ENCODE assay signal across 14 cellular contexts in genomic region chr1:36555041-36555440, GRCh38.
DNase-seq lines count a peak whose midpoint lies in the region; ATAC-seq and TF ChIP-seq lines count a peak whose summit lies in the region.
"Had no signal": no experiment of that assay in that cellular context is flagged by ENCODE, and none has a peak within 500 bp of the region (broad histone marks: within the 10 kb centered on the region; RNA-seq: fewer than 3 reads in every experiment).

No MANE protein-coding gene starts in this region.

- no peaks in the 10 kb centered on the region; the same call in 1 of the 2 replicates for H3K79me2 ChIP-seq in H9 (ENCODE audit: insufficient read depth, low read length)

- H3K4me2 ChIP-seq in H9 (ENCODE audit: insufficient read depth, insufficient read length, low read length), result no peak overlapping the region

- no peak overlapping the region for H3K4me3 ChIP-seq in lower lobe of right lung
- H3K4me3 ChIP-seq in suprapubic skin, result no peak overlapping the region
- no peak overlapping the region for H3K4me3 ChIP-seq in testis

- H3K18ac ChIP-seq in H9 (ENCODE audit: insufficient read length, low read depth, low read length), result no peak overlapping the region

- no peak overlapping the region for H3K23ac ChIP-seq in H9 (ENCODE audit: insufficient read length, low read depth, low read length)

- no peak for ATAC-seq in lower lobe of right lung

- H3K14ac ChIP-seq in H9 (ENCODE audit: insufficient read depth, low read length), result no peak overlapping the region

- H3K9me3 ChIP-seq in H9 (ENCODE audit: control insufficient read depth, low read depth, low read length) (no peaks in the 10 kb centered on the region), lower lobe of right lung (no peaks in the 10 kb centered on the region), suprapubic skin (no peaks in the 10 kb centered on the region), testis (no peaks in the 10 kb centered on the region)
- H3K9me3 ChIP-seq: BE2C, Caco-2 had no signal

- H3K4ac ChIP-seq in H9 (ENCODE audit: low read depth, low read length), result no peak overlapping the region

- H3T11ph ChIP-seq in H9 (ENCODE audit: low read length), result no peak overlapping the region

- H4K20me1 ChIP-seq in H9 (ENCODE audit: control insufficient read depth, insufficient read depth, insufficient read length), result no peaks in the 10 kb centered on the region

- H3K27ac ChIP-seq in H9 (ENCODE audit: insufficient read length, low read depth, low read length), result no peak overlapping the region
- H3K27ac ChIP-seq in lower lobe of right lung, result no peak overlapping the region
- no peak overlapping the region for H3K27ac ChIP-seq in suprapubic skin
- no peak overlapping the region for H3K27ac ChIP-seq in substantia nigra (ENCODE audit: low read depth, low read length, poor library complexity, severe bottlenecking)
- no peak overlapping the region for H3K27ac ChIP-seq in testis
- H3K27ac ChIP-seq: HL-60 had no signal

- DNase-seq in CD14-positive monocyte (ENCODE audit: low spot score), result peak; percentile 14
- DNase-seq in H9, result peak; percentile 15
- peak; percentile 12 for DNase-seq in lower lobe of right lung
- peak; percentile 5 to 24 for DNase-seq in suprapubic skin (ENCODE audit: low spot score in 2 of 2)
- DNase-seq in stimulated activated CD4-positive, alpha-beta T cell treated with anti-CD3 and anti-CD28 coated beads, Interleukin-12 subunit alpha, Interleukin-12 subunit beta, amount 100 ng/mL, for 4 hours, result no peak
- no peak for DNase-seq in substantia nigra (lab: John Stamatoyannopoulos, UW)
- DNase-seq in testis, result no peak
- DNase-seq: ACHN; BE2C; C1 segment of cervical spinal cord; Caco-2; CD4-positive, alpha-beta T cell; HCEC 1CT had no signal

- H3K4me1 Mint-ChIP-seq in CD14-positive monocyte (peaks cover 4% of the 10 kb centered on the region), H9 (peaks cover 0 to 2% of the 10 kb centered on the region in 2 experiments; a peak in 1 of 4 replicates)

- WGBS in H9 (ENCODE audit: extremely low coverage, insufficient read length, low lambda C conversion rate), result no CpG with 5 or more reads among the region's 5 CpGs
- 83% methylated on average over 5 of the region's 5 CpGs for WGBS in suprapubic skin
- WGBS in testis, 2 donors, result 75 to 88% methylated on average over 5 of the region's 5 CpGs

- H2BK5ac ChIP-seq in H9 (ENCODE audit: insufficient read length, low read length), result no peak overlapping the region

- no peak overlapping the region for H2BK20ac ChIP-seq in H9 (ENCODE audit: low read depth, low read length, poor library complexity, severe bottlenecking)

- peak overlapping the region in 1 of 7 donors; percentile 37 for H3K27ac Mint-ChIP-seq in CD14-positive monocyte
- no peak overlapping the region for H3K27ac Mint-ChIP-seq in H9
- H3K27ac Mint-ChIP-seq: CD4-positive, alpha-beta T cell had no signal

- no peak overlapping the region for H3K56ac ChIP-seq in H9 (ENCODE audit: insufficient read length, low read depth, low read length)

- H3K27me3 ChIP-seq in H9 (ENCODE audit: insufficient read depth, low read length), result no peaks in the 10 kb centered on the region
- peaks cover 43% of the 10 kb centered on the region for H3K27me3 ChIP-seq in lower lobe of right lung (ENCODE audit: low read depth)
- peaks cover 55% of the 10 kb centered on the region for H3K27me3 ChIP-seq in suprapubic skin
- H3K27me3 ChIP-seq in testis, result no peaks in the 10 kb centered on the region

- no peak overlapping the region for H4K91ac ChIP-seq in H9 (ENCODE audit: insufficient read length, low read depth, low read length)

- H3K4me3 Mint-ChIP-seq in CD14-positive monocyte (no peak overlapping the region), H9 (no peak overlapping the region)
- H3K4me3 Mint-ChIP-seq: CD4-positive, alpha-beta T cell had no signal

- intact Hi-C loops in CD14-positive monocyte (cut with micrococcal nuclease), result no loop called here
- intact Hi-C loops in lower lobe of right lung (cut with DNase I), result no loop called here
- intact Hi-C loops in testis (cut with DNase I; ENCODE audit: low total_unique reads), result no loop called here

- TF ChIP-seq EP300 in suprapubic skin (IDR thresholded peaks at IDR 0.05), result no peak

- H3K4me1 ChIP-seq in H9 (ENCODE audit: insufficient read depth, low read length) (no peaks in the 10 kb centered on the region), lower lobe of right lung (no peaks in the 10 kb centered on the region), suprapubic skin (no peaks in the 10 kb centered on the region), testis (no peaks in the 10 kb centered on the region)
- H3K4me1 ChIP-seq: BE2C, Caco-2 had no signal

- TF ChIP-seq POLR2A in suprapubic skin (IDR thresholded peaks at IDR 0.05) (no peak), testis (IDR thresholded peaks at IDR 0.05) (no peak)

- no peak overlapping the region for H2BK12ac ChIP-seq in H9 (ENCODE audit: insufficient read length, low read depth, low read length)

- H3K36me3 ChIP-seq in lower lobe of right lung (no peaks in the 10 kb centered on the region), suprapubic skin (no peaks in the 10 kb centered on the region), testis (ENCODE audit: low read depth, missing control alignments) (no peaks in the 10 kb centered on the region)
- H3K36me3 ChIP-seq: BE2C had no signal

- H3K79me1 ChIP-seq in H9 (ENCODE audit: insufficient read depth, low read depth, low read length, poor library complexity, severe bottlenecking), result no peaks in the 10 kb centered on the region

- H4K8ac ChIP-seq in H9 (replicated peaks; ENCODE audit: insufficient read length, low read depth, low read length), result no peak overlapping the region

- H2BK15ac ChIP-seq in H9 (ENCODE audit: low read depth, low read length), result no peak overlapping the region

- H3K9me3 Mint-ChIP-seq in CD14-positive monocyte, result no peaks in the 10 kb centered on the region
- H3K9me3 Mint-ChIP-seq in H9, result no peaks in the 10 kb centered on the region
- H3K9me3 Mint-ChIP-seq: CD4-positive, alpha-beta T cell had no signal

- H2AK5ac ChIP-seq in H9 (ENCODE audit: insufficient read length, low read length), result no peak overlapping the region

- H3K23me2 ChIP-seq in H9 (ENCODE audit: insufficient read length, low read depth, low read length, poor library complexity, severe bottlenecking), result no peaks in the 10 kb centered on the region

- H2BK120ac ChIP-seq in H9 (ENCODE audit: low read depth, low read length, poor library complexity, severe bottlenecking), result no peak overlapping the region

- H3K36me3 Mint-ChIP-seq in CD14-positive monocyte (no peaks in the 10 kb centered on the region), H9 (ENCODE audit: insufficient read depth in 1 of 3, low read depth in 3 of 3) (no peaks in the 10 kb centered on the region)

- TF ChIP-seq CTCF in CD14-positive monocyte (IDR thresholded peaks at IDR 0.05) (no peak), H9 (conservative IDR thresholded peaks at IDR 0.05) (no peak), lower lobe of right lung (IDR thresholded peaks at IDR 0.05) (no peak), suprapubic skin (IDR thresholded peaks at IDR 0.05) (no peak), testis (IDR thresholded peaks at IDR 0.05) (no peak)

- H3K27me3 Mint-ChIP-seq in CD14-positive monocyte (ENCODE audit: low read depth in 3 of 3) (peaks cover 17 to 29% (median 22%) of the 10 kb centered on the region in 3 donors), H9 (ENCODE audit: low read depth) (peaks cover 61% of the 10 kb centered on the region)

- no peak overlapping the region for H2AFZ ChIP-seq in H9 (ENCODE audit: low read length)

- H4K5ac ChIP-seq in H9 (ENCODE audit: insufficient read length, low read depth, low read length), result no peak overlapping the region

- H3K9ac ChIP-seq in H9 (ENCODE audit: extremely low read depth, insufficient read length, low read length), result no peak overlapping the region

Comparison
In these comparisons a context has a peak if more than half of its experiments do, and no peak if none do; other contexts are left out.
1. DNase-seq: peak in CD14-positive monocyte (single experiment), H9 (single experiment), lower lobe of right lung (single experiment) and suprapubic skin (2 of 2); none in stimulated activated CD4-positive, alpha-beta T cell treated with anti-CD3 and anti-CD28 coated beads, Interleukin-12 subunit alpha, Interleukin-12 subunit beta, amount 100 ng/mL, for 4 hours (single experiment), substantia nigra (0 of 49) and testis (single experiment).